7 cellular contexts compared by ENCODE assay signal in the genomic region with DNA sequence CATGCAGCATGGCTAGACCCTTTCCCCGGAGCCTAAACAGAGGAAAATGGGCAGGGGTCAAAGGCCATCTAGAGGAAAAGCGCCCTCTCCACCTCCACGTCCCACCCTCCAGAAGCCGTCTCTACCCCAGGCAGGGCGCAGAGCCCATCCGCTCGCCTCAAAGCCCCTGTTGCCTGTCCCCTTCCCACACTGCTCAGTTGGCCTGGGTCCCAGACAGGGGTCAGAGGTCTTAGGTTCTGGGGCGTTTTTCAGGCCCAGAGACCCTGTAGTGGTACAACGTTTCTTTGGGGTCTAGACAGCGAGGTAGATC. TPM values are rescaled to one million over a fixed set of nuclear protein-coding genes. Genes with fewer than 3 reads are reported as not detected.
DNase-seq lines count a peak whose midpoint lies in the region; ATAC-seq and TF ChIP-seq lines count a peak whose summit lies in the region.
"Had no signal": no experiment of that assay in that cellular context is flagged by ENCODE, and none has a peak within 500 bp of the region (broad histone marks: within the 10 kb centered on the region; RNA-seq: fewer than 3 reads in every experiment).

No MANE protein-coding gene starts in this region.

- intact Hi-C loops in PC-9 (cut with micrococcal nuclease; ENCODE audit: unreplicated experiment) (loop anchor here (5.0 kb wide), 1 partner anchor 41 kb away; a partner anchor contains a TSS), heart right ventricle (cut with DNase I) (loop anchor here in 3 of 10 donors (2.0 to 5.0 kb wide), 3 partner anchors 36 to 105 kb away; a partner anchor contains a TSS)

- ATAC-seq in heart right ventricle: peak in 7 of 8 donors; percentile 2 to 38 (median 15)

- H3K79me2 ChIP-seq in PC-9 (ENCODE audit: low read depth): no peaks in the 10 kb centered on the region

- peak; percentile 62 for DNase-seq in NCI-H2171 treated with DMSO at 0.1 percent for 48 hours (lab: John Stamatoyannopoulos, UW)
- DNase-seq in NCI-H2171 (lab: John Stamatoyannopoulos, UW): no peak
- no peak for DNase-seq in PC-9
- no peak for DNase-seq in heart right ventricle
- DNase-seq in mesenteric fat pad (ENCODE audit: low spot score): no peak

- CTCF ChIA-PET in PC-9 (lab: Charles Lee): interaction anchor here (0.6 to 1.8 kb wide), 4 partner anchors 13 to 124 kb away, joined by 3 to 14 read pairs (median 4); no protein-coding TSS in a partner anchor

- TF ChIP-seq CTCF in PC-9 (conservative IDR thresholded peaks at IDR 0.05) (no peak), heart right ventricle (IDR thresholded peaks at IDR 0.05) (no peak)

- H3K9me2 ChIP-seq in PC-9 (ENCODE audit: insufficient read depth): no peaks in the 10 kb centered on the region

- 0 to 2% methylated on average over 10 of the region's 10 CpGs for WGBS in heart right ventricle, 2 donors
- 12% methylated on average over 10 of the region's 10 CpGs for WGBS in thymus

- H3K36me3 ChIP-seq in PC-9 (ENCODE audit: low read depth): no peaks in the 10 kb centered on the region
- peaks cover 0 to 26% (median 0%) of the 10 kb centered on the region in 9 donors for H3K36me3 ChIP-seq in heart right ventricle
- H3K36me3 ChIP-seq in thymus (ENCODE audit: control insufficient read depth, insufficient read depth): peaks cover 15% of the 10 kb centered on the region

- peak overlapping the region; percentile 93 for H3K4me2 ChIP-seq in PC-9

- H2AFZ ChIP-seq in PC-9: peak overlapping the region; percentile 89

- no peaks in the 10 kb centered on the region for H4K20me1 ChIP-seq in PC-9 (ENCODE audit: insufficient read depth)

- BruUV-seq in PC-9 (replicated peaks; lab: Mats Ljungman, UMichigan): TSS peak; percentile 54

- H3K27me3 ChIP-seq in PC-9 (ENCODE audit: insufficient read depth, low read depth) (no peaks in the 10 kb centered on the region), heart right ventricle (no peaks in the 10 kb centered on the region), thymus (ENCODE audit: control insufficient read depth, insufficient read depth) (no peaks in the 10 kb centered on the region)

- H3K9me3 ChIP-seq in PC-9 (ENCODE audit: insufficient read depth, low read depth) (no peaks in the 10 kb centered on the region), heart right ventricle (no peaks in the 10 kb centered on the region), thymus (ENCODE audit: control insufficient read depth) (no peaks in the 10 kb centered on the region)

- H3F3A ChIP-seq in PC-9 (ENCODE audit: insufficient read depth, low read depth): peaks cover 25% of the 10 kb centered on the region; the same call in 1 of the 2 replicates

- POLR2A ChIA-PET in PC-9 (lab: Charles Lee; ENCODE audit: unreplicated experiment): interaction anchor here (0.6 to 2.7 kb wide), 9 partner anchors 28 to 350 kb away, joined by 3 to 28 read pairs (median 7); a partner anchor contains a TSS

- H3K27ac ChIP-seq in PC-9 (peak overlapping the region; percentile 63), heart right ventricle (peak overlapping the region; percentile 87 to 99 (median 96)), thymus (ENCODE audit: low read depth) (peak overlapping the region; percentile 90)

- H3K4me3 ChIP-seq in PC-9: peak overlapping the region; percentile 72
- H3K4me3 ChIP-seq in heart right ventricle: peak overlapping the region; percentile 47 to 86 (median 68)
- peak overlapping the region; percentile 70 for H3K4me3 ChIP-seq in thymus (ENCODE audit: low read length)

- H3K4me1 ChIP-seq in PC-9 (replicated peaks; ENCODE audit: insufficient read depth) (peaks cover 7% of the 10 kb centered on the region), heart right ventricle (peaks cover 0 to 16% (median 5%) of the 10 kb centered on the region in 9 donors), thymus (ENCODE audit: control insufficient read depth, insufficient read depth, low read length) (peaks cover 3% of the 10 kb centered on the region)

RNA-seq across cellular contexts. Expression of a gene that starts 0.3 kb away (rescaled TPM):
- total RNA-seq in PC-9 (2021): 24.8 and 31.3 TPM in 2 replicates
- total RNA-seq in heart right ventricle: 100 to 1,000 TPM in 1 of 10 donors, 10 to 100 TPM in 9; 51.8 to 110 (median 89.5) TPM
- polyA plus RNA-seq in heart right ventricle: 10 to 100 TPM in 1 of 2 donors, 1 to 10 TPM in 1; 9.7 to 48.1 TPM
- 10.3 TPM for polyA plus RNA-seq in thymus
- 5.8 TPM for total RNA-seq in mesenteric fat pad

RNA-seq across cellular contexts. Expression of a gene that starts 0.7 kb away (rescaled TPM):
- total RNA-seq in PC-9 (2021): 1.3 and 2.1 TPM in 2 replicates
- not detected for total RNA-seq in heart right ventricle
- not detected for polyA plus RNA-seq in heart right ventricle
- polyA plus RNA-seq in thymus: 0.11 TPM
- total RNA-seq in mesenteric fat pad: not detected
- total RNA-seq: lung microvascular endothelial cell had no signal

RNA-seq across cellular contexts. Expression of a gene that starts 27.9 kb away (rescaled TPM):
- total RNA-seq in PC-9 (2021) (220 and 261 TPM in 2 replicates), heart right ventricle (10 to 100 TPM; 63.2 to 95.2 (median 73.2) TPM), mesenteric fat pad (113 TPM)
- polyA plus RNA-seq in heart right ventricle (10 to 100 TPM; 55.1 to 96.0 TPM), thymus (81.0 TPM)

RNA-seq across cellular contexts. Expression of a gene that starts 30.0 kb away (rescaled TPM):
- total RNA-seq in PC-9 (2021) (3.2 and 3.8 TPM in 2 replicates), heart right ventricle (1 to 10 TPM in 1 of 10 donors, under 1 TPM in 9; 0.04 to 1.0 (median 0.19) TPM), mesenteric fat pad (0.48 TPM)
- polyA plus RNA-seq in heart right ventricle (under 1 TPM; 0.22 to 0.23 TPM), thymus (0.07 TPM)

RNA-seq across cellular contexts. Expression of a gene that starts 38.1 kb away (rescaled TPM):
- 29.0 and 56.3 TPM in 2 replicates for total RNA-seq in PC-9 (2021)
- total RNA-seq in heart right ventricle: 100 to 1,000 TPM in 1 of 10 donors, 10 to 100 TPM in 9; 18.8 to 119 (median 32.8) TPM
- 100 to 1,000 TPM; 116 to 124 TPM for polyA plus RNA-seq in heart right ventricle
- polyA plus RNA-seq in thymus: 94.3 TPM
- total RNA-seq in mesenteric fat pad: 91.4 TPM
